In genomic region chr2:206520450-206520849, GRCh38 we compare ENCODE assay signal across 1 cellular context.
TF ChIP-seq lines count a peak whose summit lies in the region.

No MANE protein-coding gene starts in this region.

TF ChIP-seq in H1, 55 proteins besides CTCF, POLR2A, EP300 and RAD21 (continued from another document):
- TF ChIP-seq, protein P1, sequence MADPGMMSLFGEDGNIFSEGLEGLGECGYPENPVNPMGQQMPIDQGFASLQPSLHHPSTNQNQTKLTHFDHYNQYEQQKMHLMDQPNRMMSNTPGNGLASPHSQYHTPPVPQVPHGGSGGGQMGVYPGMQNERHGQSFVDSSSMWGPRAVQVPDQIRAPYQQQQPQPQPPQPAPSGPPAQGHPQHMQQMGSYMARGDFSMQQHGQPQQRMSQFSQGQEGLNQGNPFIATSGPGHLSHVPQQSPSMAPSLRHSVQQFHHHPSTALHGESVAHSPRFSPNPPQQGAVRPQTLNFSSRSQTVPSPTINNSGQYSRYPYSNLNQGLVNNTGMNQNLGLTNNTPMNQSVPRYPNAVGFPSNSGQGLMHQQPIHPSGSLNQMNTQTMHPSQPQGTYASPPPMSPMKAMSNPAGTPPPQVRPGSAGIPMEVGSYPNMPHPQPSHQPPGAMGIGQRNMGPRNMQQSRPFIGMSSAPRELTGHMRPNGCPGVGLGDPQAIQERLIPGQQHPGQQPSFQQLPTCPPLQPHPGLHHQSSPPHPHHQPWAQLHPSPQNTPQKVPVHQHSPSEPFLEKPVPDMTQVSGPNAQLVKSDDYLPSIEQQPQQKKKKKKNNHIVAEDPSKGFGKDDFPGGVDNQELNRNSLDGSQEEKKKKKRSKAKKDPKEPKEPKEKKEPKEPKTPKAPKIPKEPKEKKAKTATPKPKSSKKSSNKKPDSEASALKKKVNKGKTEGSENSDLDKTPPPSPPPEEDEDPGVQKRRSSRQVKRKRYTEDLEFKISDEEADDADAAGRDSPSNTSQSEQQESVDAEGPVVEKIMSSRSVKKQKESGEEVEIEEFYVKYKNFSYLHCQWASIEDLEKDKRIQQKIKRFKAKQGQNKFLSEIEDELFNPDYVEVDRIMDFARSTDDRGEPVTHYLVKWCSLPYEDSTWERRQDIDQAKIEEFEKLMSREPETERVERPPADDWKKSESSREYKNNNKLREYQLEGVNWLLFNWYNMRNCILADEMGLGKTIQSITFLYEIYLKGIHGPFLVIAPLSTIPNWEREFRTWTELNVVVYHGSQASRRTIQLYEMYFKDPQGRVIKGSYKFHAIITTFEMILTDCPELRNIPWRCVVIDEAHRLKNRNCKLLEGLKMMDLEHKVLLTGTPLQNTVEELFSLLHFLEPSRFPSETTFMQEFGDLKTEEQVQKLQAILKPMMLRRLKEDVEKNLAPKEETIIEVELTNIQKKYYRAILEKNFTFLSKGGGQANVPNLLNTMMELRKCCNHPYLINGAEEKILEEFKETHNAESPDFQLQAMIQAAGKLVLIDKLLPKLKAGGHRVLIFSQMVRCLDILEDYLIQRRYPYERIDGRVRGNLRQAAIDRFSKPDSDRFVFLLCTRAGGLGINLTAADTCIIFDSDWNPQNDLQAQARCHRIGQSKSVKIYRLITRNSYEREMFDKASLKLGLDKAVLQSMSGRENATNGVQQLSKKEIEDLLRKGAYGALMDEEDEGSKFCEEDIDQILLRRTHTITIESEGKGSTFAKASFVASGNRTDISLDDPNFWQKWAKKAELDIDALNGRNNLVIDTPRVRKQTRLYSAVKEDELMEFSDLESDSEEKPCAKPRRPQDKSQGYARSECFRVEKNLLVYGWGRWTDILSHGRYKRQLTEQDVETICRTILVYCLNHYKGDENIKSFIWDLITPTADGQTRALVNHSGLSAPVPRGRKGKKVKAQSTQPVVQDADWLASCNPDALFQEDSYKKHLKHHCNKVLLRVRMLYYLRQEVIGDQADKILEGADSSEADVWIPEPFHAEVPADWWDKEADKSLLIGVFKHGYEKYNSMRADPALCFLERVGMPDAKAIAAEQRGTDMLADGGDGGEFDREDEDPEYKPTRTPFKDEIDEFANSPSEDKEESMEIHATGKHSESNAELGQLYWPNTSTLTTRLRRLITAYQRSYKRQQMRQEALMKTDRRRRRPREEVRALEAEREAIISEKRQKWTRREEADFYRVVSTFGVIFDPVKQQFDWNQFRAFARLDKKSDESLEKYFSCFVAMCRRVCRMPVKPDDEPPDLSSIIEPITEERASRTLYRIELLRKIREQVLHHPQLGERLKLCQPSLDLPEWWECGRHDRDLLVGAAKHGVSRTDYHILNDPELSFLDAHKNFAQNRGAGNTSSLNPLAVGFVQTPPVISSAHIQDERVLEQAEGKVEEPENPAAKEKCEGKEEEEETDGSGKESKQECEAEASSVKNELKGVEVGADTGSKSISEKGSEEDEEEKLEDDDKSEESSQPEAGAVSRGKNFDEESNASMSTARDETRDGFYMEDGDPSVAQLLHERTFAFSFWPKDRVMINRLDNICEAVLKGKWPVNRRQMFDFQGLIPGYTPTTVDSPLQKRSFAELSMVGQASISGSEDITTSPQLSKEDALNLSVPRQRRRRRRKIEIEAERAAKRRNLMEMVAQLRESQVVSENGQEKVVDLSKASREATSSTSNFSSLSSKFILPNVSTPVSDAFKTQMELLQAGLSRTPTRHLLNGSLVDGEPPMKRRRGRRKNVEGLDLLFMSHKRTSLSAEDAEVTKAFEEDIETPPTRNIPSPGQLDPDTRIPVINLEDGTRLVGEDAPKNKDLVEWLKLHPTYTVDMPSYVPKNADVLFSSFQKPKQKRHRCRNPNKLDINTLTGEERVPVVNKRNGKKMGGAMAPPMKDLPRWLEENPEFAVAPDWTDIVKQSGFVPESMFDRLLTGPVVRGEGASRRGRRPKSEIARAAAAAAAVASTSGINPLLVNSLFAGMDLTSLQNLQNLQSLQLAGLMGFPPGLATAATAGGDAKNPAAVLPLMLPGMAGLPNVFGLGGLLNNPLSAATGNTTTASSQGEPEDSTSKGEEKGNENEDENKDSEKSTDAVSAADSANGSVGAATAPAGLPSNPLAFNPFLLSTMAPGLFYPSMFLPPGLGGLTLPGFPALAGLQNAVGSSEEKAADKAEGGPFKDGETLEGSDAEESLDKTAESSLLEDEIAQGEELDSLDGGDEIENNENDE (IDR thresholded peaks at IDR 0.05; ENCODE audit: insufficient replicate concordance, low read length): peak; percentile 33
- no peak for TF ChIP-seq FOSL1 (IDR thresholded peaks at IDR 0.05; ENCODE audit: insufficient read depth, low read depth, low read length)
TF ChIP-seq in H1: peak in this region for 2.
